ENCODE assay signal across 8 cellular contexts in genomic region chr2:219219113-219219696, GRCh38. TPM values are rescaled to one million over a fixed set of nuclear protein-coding genes. Genes with fewer than 3 reads are reported as not detected.
DNase-seq lines count a peak whose midpoint lies in the region; ATAC-seq, FAIRE-seq and TF ChIP-seq lines count a peak whose summit lies in the region.

No MANE protein-coding gene starts in this region.

- peaks cover 45 to 57% of the 10 kb centered on the region in 2 donors for H3K36me3 ChIP-seq in stomach smooth muscle (ENCODE audit: control insufficient read depth in 2 of 2, insufficient read depth in 2 of 2, low read length in 2 of 2)

- H3K4me1 Mint-ChIP-seq in activated naive CD8-positive, alpha-beta T cell treated with anti-CD3 and anti-CD28 coated beads, Interleukin-2, amount 10 ng/mL, durations not matched to agents 7 days and 5 days: peaks cover 13% of the 10 kb centered on the region

- peak overlapping the region; percentile 73 to 80 for H3K4me3 ChIP-seq in stomach smooth muscle (ENCODE audit: low read length in 2 of 2)

- FAIRE-seq in GM12891 (lab: Jason Lieb, UNC): no peak

- H3K27ac ChIP-seq in stomach smooth muscle (ENCODE audit: low read length) (peak overlapping the region; percentile 90), foreskin keratinocyte (no peak overlapping the region)

- peak overlapping the region; percentile 82 for H3K4me3 Mint-ChIP-seq in activated naive CD8-positive, alpha-beta T cell treated with anti-CD3 and anti-CD28 coated beads, Interleukin-2, amount 10 ng/mL, durations not matched to agents 7 days and 5 days

- H3K4me1 ChIP-seq in stomach smooth muscle (ENCODE audit: control insufficient read depth, insufficient read depth, low read length) (peaks cover 44% of the 10 kb centered on the region), foreskin keratinocyte (peaks cover 4% of the 10 kb centered on the region)

- H3K9ac ChIP-seq in stomach smooth muscle (ENCODE audit: low read length in 2 of 2): peak overlapping the region; percentile 60 to 80

- peak overlapping the region; percentile 30 for H3K27ac Mint-ChIP-seq in activated naive CD8-positive, alpha-beta T cell treated with anti-CD3 and anti-CD28 coated beads, Interleukin-2, amount 10 ng/mL, durations not matched to agents 7 days and 5 days

- DNase-seq in NCI-H82 (lab: John Stamatoyannopoulos, UW) (peak; percentile 56), NCI-H82 treated with DMSO at 0.1 percent for 48 hours (lab: John Stamatoyannopoulos, UW; ENCODE audit: unreplicated experiment) (no peak), iPS-NIHi7 (ENCODE audit: extremely low spot score) (peak; percentile 74), foreskin keratinocyte (no peak), GM12891 (ENCODE audit: insufficient read length, low spot score) (no peak)
- DNase-seq in activated naive CD8-positive, alpha-beta T cell treated with anti-CD3 and anti-CD28 coated beads, Interleukin-2, amount 10 ng/mL, durations not matched to agents 7 days and 5 days: no peak
- DNase-seq in stimulated activated CD4-positive, alpha-beta T cell treated with anti-CD3 and anti-CD28 coated beads, Interleukin-2, amount 100 ng/mL, for 48 hours: no peak

- ATAC-seq in activated naive CD8-positive, alpha-beta T cell treated with anti-CD3 and anti-CD28 coated beads, Interleukin-2, amount 10 ng/mL, durations not matched to agents 7 days and 5 days (ENCODE audit: low read depth): no peak
- ATAC-seq in foreskin keratinocyte: no peak

- TF ChIP-seq POLR2A in GM12891 (IDR thresholded peaks at IDR 0.05; ENCODE audit: low read depth, low read length): no peak

- POLR2A ChIA-PET in activated naive CD8-positive, alpha-beta T cell treated with anti-CD3 and anti-CD28 coated beads, Interleukin-2, amount 10 ng/mL, durations not matched to agents 7 days and 5 days (lab: Charles Lee): interaction anchor here (0.7 to 3.7 kb wide), 10 partner anchors 10 to 75 kb away, joined by 3 to 34 read pairs (median 6); partner anchors contain the start of genes ANKZF1, ATG9A, CNPPD1 and DNAJB2

- H3K27me3 ChIP-seq in stomach smooth muscle (ENCODE audit: control insufficient read depth in 1 of 2, insufficient read depth in 2 of 2, low read length in 2 of 2): no peaks in the 10 kb centered on the region
- no peaks in the 10 kb centered on the region for H3K27me3 ChIP-seq in foreskin keratinocyte

- H3K27me3 Mint-ChIP-seq in activated naive CD8-positive, alpha-beta T cell treated with anti-CD3 and anti-CD28 coated beads, Interleukin-2, amount 10 ng/mL, durations not matched to agents 7 days and 5 days: no peaks in the 10 kb centered on the region

- H3K9me3 ChIP-seq in stomach smooth muscle (ENCODE audit: control insufficient read depth in 2 of 2, low read length in 2 of 2): no peaks in the 10 kb centered on the region

- peaks cover 13% of the 10 kb centered on the region for H3K36me3 Mint-ChIP-seq in activated naive CD8-positive, alpha-beta T cell treated with anti-CD3 and anti-CD28 coated beads, Interleukin-2, amount 10 ng/mL, durations not matched to agents 7 days and 5 days

- H3K9me3 Mint-ChIP-seq in activated naive CD8-positive, alpha-beta T cell treated with anti-CD3 and anti-CD28 coated beads, Interleukin-2, amount 10 ng/mL, durations not matched to agents 7 days and 5 days: no peaks in the 10 kb centered on the region

- TF ChIP-seq CTCF in foreskin keratinocyte (conservative IDR thresholded peaks at IDR 0.05): no peak

TF ChIP-seq in GM12891, 5 proteins besides CTCF, POLR2A, EP300 and RAD21:
- TF ChIP-seq POU2F2 (IDR thresholded peaks at IDR 0.05; ENCODE audit: low read depth, low read length) (no peak), POLR2AphosphoS5 (IDR thresholded peaks at IDR 0.05; ENCODE audit: low read depth, low read length) (no peak), SPI1 (IDR thresholded peaks at IDR 0.05; ENCODE audit: low read depth, low read length) (no peak), PAX5 (IDR thresholded peaks at IDR 0.05; ENCODE audit: insufficient read depth, low read length, severe bottlenecking) (no peak), TAF1 (IDR thresholded peaks at IDR 0.05; ENCODE audit: low read depth, low read length) (no peak)

RNA-seq across cellular contexts. Expression of gene ABCB6, which starts 0.4 kb away (rescaled TPM):
- 10 to 100 TPM; 13.1 to 14.3 TPM for total RNA-seq in activated naive CD8-positive, alpha-beta T cell treated with anti-CD3 and anti-CD28 coated beads, Interleukin-2, amount 10 ng/mL, durations not matched to agents 7 days and 5 days
- 9.5 and 11.4 TPM in 2 replicates for total RNA-seq in foreskin keratinocyte
- 11.5 and 14.8 TPM in 2 replicates for polyA plus RNA-seq in foreskin keratinocyte
- polyA plus RNA-seq in GM12891 (2012; ENCODE audit: low read depth, missing spikeins): 17.4 TPM

RNA-seq across cellular contexts. Expression of gene ATG9A, which starts 10.2 kb away (rescaled TPM):
- 10 to 100 TPM; 56.0 to 62.1 TPM for total RNA-seq in activated naive CD8-positive, alpha-beta T cell treated with anti-CD3 and anti-CD28 coated beads, Interleukin-2, amount 10 ng/mL, durations not matched to agents 7 days and 5 days
- 32.3 and 39.2 TPM in 2 replicates for total RNA-seq in foreskin keratinocyte
- 24.8 and 25.0 TPM in 2 replicates for polyA plus RNA-seq in foreskin keratinocyte
- 14.9 TPM for polyA plus RNA-seq in GM12891 (2012; ENCODE audit: low read depth, missing spikeins)

RNA-seq across cellular contexts. Expression of gene ANKZF1, which starts 10.4 kb away (rescaled TPM):
- total RNA-seq in activated naive CD8-positive, alpha-beta T cell treated with anti-CD3 and anti-CD28 coated beads, Interleukin-2, amount 10 ng/mL, durations not matched to agents 7 days and 5 days: 100 to 1,000 TPM; 170 to 177 TPM
- total RNA-seq in foreskin keratinocyte: 26.6 and 27.0 TPM in 2 replicates
- polyA plus RNA-seq in foreskin keratinocyte: 19.5 and 20.0 TPM in 2 replicates
- 55.5 TPM for polyA plus RNA-seq in GM12891 (2012; ENCODE audit: low read depth, missing spikeins)

RNA-seq across cellular contexts. Expression of gene ZFAND2B, which starts 12.6 kb away (rescaled TPM):
- 10 to 100 TPM; 68.1 to 69.8 TPM for total RNA-seq in activated naive CD8-positive, alpha-beta T cell treated with anti-CD3 and anti-CD28 coated beads, Interleukin-2, amount 10 ng/mL, durations not matched to agents 7 days and 5 days
- total RNA-seq in foreskin keratinocyte: 36.3 and 41.1 TPM in 2 replicates
- polyA plus RNA-seq in foreskin keratinocyte: 44.6 and 53.1 TPM in 2 replicates
- 16.0 TPM for polyA plus RNA-seq in GM12891 (2012; ENCODE audit: low read depth, missing spikeins)

RNA-seq across cellular contexts. Expression of gene GLB1L, which starts 26.0 kb away (rescaled TPM):
- 1 to 10 TPM; 3.3 to 4.1 TPM for total RNA-seq in activated naive CD8-positive, alpha-beta T cell treated with anti-CD3 and anti-CD28 coated beads, Interleukin-2, amount 10 ng/mL, durations not matched to agents 7 days and 5 days
- 5.0 and 6.8 TPM in 2 replicates for total RNA-seq in foreskin keratinocyte
- polyA plus RNA-seq in foreskin keratinocyte: 4.0 and 5.5 TPM in 2 replicates
- polyA plus RNA-seq in GM12891 (2012; ENCODE audit: low read depth, missing spikeins): 2.2 TPM

Comparison
In these comparisons a context has a peak if more than half of its experiments do, and no peak if none do; other contexts are left out.
1. DNase-seq: peak in NCI-H82 (single experiment) and iPS-NIHi7 (single experiment); none in NCI-H82 treated with DMSO at 0.1 percent for 48 hours (single experiment), activated naive CD8-positive, alpha-beta T cell treated with anti-CD3 and anti-CD28 coated beads, Interleukin-2, amount 10 ng/mL, durations not matched to agents 7 days and 5 days (single experiment), stimulated activated CD4-positive, alpha-beta T cell treated with anti-CD3 and anti-CD28 coated beads, Interleukin-2, amount 100 ng/mL, for 48 hours (0 of 2), foreskin keratinocyte (0 of 2) and GM12891 (single experiment).